ENCODE assay signal across 13 cellular contexts in genomic region chr18:77105680-77106079, GRCh38. TPM values are rescaled to one million over a fixed set of nuclear protein-coding genes. Genes with fewer than 3 reads are reported as not detected.
DNase-seq lines count a peak whose midpoint lies in the region; ATAC-seq and TF ChIP-seq lines count a peak whose summit lies in the region.
"Had no signal": no experiment of that assay in that cellular context is flagged by ENCODE, and none has a peak within 500 bp of the region (broad histone marks: within the 10 kb centered on the region; RNA-seq: fewer than 3 reads in every experiment).

No MANE protein-coding gene starts in this region.

- H4K8ac ChIP-seq in mesendoderm (ENCODE audit: low read depth, low read length): no peak overlapping the region

- H3K4me3 ChIP-seq in left ventricle myocardium inferior (no peak overlapping the region), sigmoid colon (no peak overlapping the region), mesendoderm (ENCODE audit: low read length) (no peak overlapping the region)
- H3K4me3 ChIP-seq: MG63, ovary, SK-N-MC had no signal

- H3K27ac Mint-ChIP-seq in activated T-helper 2 cell treated with anti-CD3 and anti-CD28 coated beads, Interferon-gamma antibody, Interleukin-2, Interleukin-4, amounts not matched to agents 10 μg/mL and 5 μg/mL and 100 μg/mL, durations not matched to agents 14 hours and 24 hours and 36 hours: peak overlapping the region; percentile 55
- H3K27ac Mint-ChIP-seq in mesothelial cell of epicardium: peak overlapping the region; percentile 1

- H3K4me2 ChIP-seq in mesendoderm (ENCODE audit: low read length): no peak overlapping the region

- peaks cover 91% of the 10 kb centered on the region for H3K4me1 Mint-ChIP-seq in activated T-helper 2 cell treated with anti-CD3 and anti-CD28 coated beads, Interferon-gamma antibody, Interleukin-2, Interleukin-4, amounts not matched to agents 10 μg/mL and 5 μg/mL and 100 μg/mL, durations not matched to agents 14 hours and 24 hours and 36 hours (ENCODE audit: low read depth)
- peaks cover 64% of the 10 kb centered on the region for H3K4me1 Mint-ChIP-seq in mesothelial cell of epicardium

- TF ChIP-seq CTCF in left ventricle myocardium inferior (IDR thresholded peaks at IDR 0.05; ENCODE audit: borderline replicate concordance) (no peak), mesothelial cell of epicardium (IDR thresholded peaks at IDR 0.05; ENCODE audit: unreplicated experiment) (no peak), sigmoid colon (IDR thresholded peaks at IDR 0.05) (no peak)

- no peak overlapping the region for H4K5ac ChIP-seq in mesendoderm (ENCODE audit: low read length)

- H3K9ac ChIP-seq in mesendoderm (ENCODE audit: low read length): no peak overlapping the region

- H3K4ac ChIP-seq in mesendoderm (ENCODE audit: low read depth, low read length): no peak overlapping the region

- no peaks in the 10 kb centered on the region for H3K27me3 ChIP-seq in left ventricle myocardium inferior (ENCODE audit: low read depth)
- H3K27me3 ChIP-seq in sigmoid colon: no peaks in the 10 kb centered on the region
- H3K27me3 ChIP-seq in mesendoderm (ENCODE audit: insufficient read depth, low read length, poor library complexity): no peaks in the 10 kb centered on the region
- H3K27me3 ChIP-seq: MG63, ovary had no signal

- no peaks in the 10 kb centered on the region for H3K79me2 ChIP-seq in mesendoderm (ENCODE audit: control insufficient read depth, insufficient read depth, low read length)

- no peaks in the 10 kb centered on the region for H3K27me3 Mint-ChIP-seq in activated T-helper 2 cell treated with anti-CD3 and anti-CD28 coated beads, Interferon-gamma antibody, Interleukin-2, Interleukin-4, amounts not matched to agents 10 μg/mL and 5 μg/mL and 100 μg/mL, durations not matched to agents 14 hours and 24 hours and 36 hours (ENCODE audit: low read depth)
- no peaks in the 10 kb centered on the region for H3K27me3 Mint-ChIP-seq in mesothelial cell of epicardium (ENCODE audit: low read depth)

- intact Hi-C loops in left ventricle myocardium inferior (cut with micrococcal nuclease): no loop called here
- intact Hi-C loops in Right ventricle myocardium superior (cut with DNase I): no loop called here
- intact Hi-C loops in activated T-helper 2 cell treated with anti-CD3 and anti-CD28 coated beads, Interferon-gamma antibody, Interleukin-2, Interleukin-4, amounts not matched to agents 10 μg/mL and 5 μg/mL and 100 μg/mL, durations not matched to agents 14 hours and 24 hours and 36 hours (cut with micrococcal nuclease): loop anchor here (10.0 kb wide), 2 partner anchors 251 to 451 kb away; no protein-coding TSS in a partner anchor
- intact Hi-C loops in sigmoid colon (cut with DNase I): loop anchor here (5.0 kb wide), 1 partner anchor 48 kb away; no protein-coding TSS in a partner anchor

- H2BK5ac ChIP-seq in mesendoderm (ENCODE audit: low read length): no peak overlapping the region

- H2AK5ac ChIP-seq in mesendoderm (ENCODE audit: low read length): no peak overlapping the region

- H3K36me3 ChIP-seq in left ventricle myocardium inferior: no peaks in the 10 kb centered on the region
- no peaks in the 10 kb centered on the region for H3K36me3 ChIP-seq in sigmoid colon
- H3K36me3 ChIP-seq in mesendoderm (ENCODE audit: control insufficient read depth, insufficient read depth, low read length): no peaks in the 10 kb centered on the region
- H3K36me3 ChIP-seq: MG63, ovary had no signal

- H3K4me3 Mint-ChIP-seq in activated T-helper 2 cell treated with anti-CD3 and anti-CD28 coated beads, Interferon-gamma antibody, Interleukin-2, Interleukin-4, amounts not matched to agents 10 μg/mL and 5 μg/mL and 100 μg/mL, durations not matched to agents 14 hours and 24 hours and 36 hours (ENCODE audit: low read depth): peak overlapping the region; percentile 48
- H3K4me3 Mint-ChIP-seq in mesothelial cell of epicardium: no peak overlapping the region

- H3K9me3 Mint-ChIP-seq in activated T-helper 2 cell treated with anti-CD3 and anti-CD28 coated beads, Interferon-gamma antibody, Interleukin-2, Interleukin-4, amounts not matched to agents 10 μg/mL and 5 μg/mL and 100 μg/mL, durations not matched to agents 14 hours and 24 hours and 36 hours: peaks cover 9% of the 10 kb centered on the region
- H3K9me3 Mint-ChIP-seq in mesothelial cell of epicardium: no peaks in the 10 kb centered on the region

- H3K23ac ChIP-seq in mesendoderm (ENCODE audit: low read length): no peak overlapping the region

- H3K56ac ChIP-seq in mesendoderm (ENCODE audit: low read length): no peak overlapping the region

- H3K4me1 ChIP-seq in left ventricle myocardium inferior: peaks cover 88% of the 10 kb centered on the region
- peaks cover 0 to 53% (median 46%) of the 10 kb centered on the region in 4 donors for H3K4me1 ChIP-seq in sigmoid colon
- H3K4me1 ChIP-seq in mesendoderm (ENCODE audit: control insufficient read depth, low read depth, low read length): no peaks in the 10 kb centered on the region

- TF ChIP-seq POLR2A in sigmoid colon (IDR thresholded peaks at IDR 0.05): no peak

- H3K79me1 ChIP-seq in mesendoderm (ENCODE audit: low read length): no peaks in the 10 kb centered on the region

- no peaks in the 10 kb centered on the region for H3K9me3 ChIP-seq in left ventricle myocardium inferior (replicated peaks)
- H3K9me3 ChIP-seq in sigmoid colon: no peaks in the 10 kb centered on the region
- H3K9me3 ChIP-seq: MG63, ovary had no signal

- no peak for TF ChIP-seq EP300 in sigmoid colon (IDR thresholded peaks at IDR 0.05)

- peak overlapping the region; percentile 86 for H3K27ac ChIP-seq in left ventricle myocardium inferior (replicated peaks)
- peak overlapping the region in 1 of 4 donors; percentile 74 for H3K27ac ChIP-seq in sigmoid colon
- no peak overlapping the region for H3K27ac ChIP-seq in mesendoderm (ENCODE audit: low read depth, low read length)
- H3K27ac ChIP-seq: SK-N-MC had no signal

- WGBS in sigmoid colon, 2 donors: 36 to 81% methylated on average over 3 of the region's 3 CpGs
- no CpG with 5 or more reads among the region's 3 CpGs for WGBS in mesendoderm (ENCODE audit: extremely low coverage, insufficient coverage, low lambda C conversion rate)

- no peak overlapping the region for H2BK15ac ChIP-seq in mesendoderm (replicated peaks; ENCODE audit: low read depth)

- H3K36me3 Mint-ChIP-seq in activated T-helper 2 cell treated with anti-CD3 and anti-CD28 coated beads, Interferon-gamma antibody, Interleukin-2, Interleukin-4, amounts not matched to agents 10 μg/mL and 5 μg/mL and 100 μg/mL, durations not matched to agents 14 hours and 24 hours and 36 hours (ENCODE audit: low read depth): peaks cover 76% of the 10 kb centered on the region
- H3K36me3 Mint-ChIP-seq in mesothelial cell of epicardium: peaks cover 3% of the 10 kb centered on the region

- DNase-seq in left ventricle myocardium inferior (no peak), Right ventricle myocardium superior (no peak), mesothelial cell of epicardium (ENCODE audit: low spot score in 2 of 2, unreplicated experiment in 2 of 2) (no peak), sigmoid colon (no peak), mesendoderm (no peak), SHP77 treated with DMSO at 0.1 percent for 48 hours (lab: John Stamatoyannopoulos, UW) (no peak)
- no peak for DNase-seq in activated T-helper 2 cell treated with anti-CD3 and anti-CD28 coated beads, Interferon-gamma antibody, Interleukin-2, Interleukin-4, amounts not matched to agents 10 μg/mL and 5 μg/mL and 100 μg/mL, durations not matched to agents 14 hours and 24 hours and 36 hours (ENCODE audit: low spot score)
- DNase-seq: dermis blood vessel endothelial cell, HCEC 1CT, MG63 had no signal

- no peak overlapping the region for H3K18ac ChIP-seq in mesendoderm (ENCODE audit: low read length)

- no peak overlapping the region for H2BK120ac ChIP-seq in mesendoderm (ENCODE audit: low read depth, low read length)

- ATAC-seq in Right ventricle myocardium superior (ENCODE audit: poor library complexity) (no peak), HG02973 (IDR thresholded peaks at IDR 0.05; ENCODE audit: unreplicated experiment) (no peak)

RNA-seq across cellular contexts. Expression of gene MBP, which starts 26.9 kb away (rescaled TPM):
- total RNA-seq in left ventricle myocardium inferior (35.0 TPM), Right ventricle myocardium superior (29.9 TPM), mesothelial cell of epicardium (19.1 to 20.8 TPM (median 20.6 TPM) in 3 replicates), sigmoid colon (10 to 100 TPM; 24.0 to 30.7 (median 27.4) TPM)
- total RNA-seq in activated T-helper 2 cell treated with anti-CD3 and anti-CD28 coated beads, Interferon-gamma antibody, Interleukin-2, Interleukin-4, amounts not matched to agents 10 μg/mL and 5 μg/mL and 100 μg/mL, durations not matched to agents 14 hours and 24 hours and 36 hours: 53.7 and 54.3 TPM in 2 replicates
- 10 to 100 TPM; 18.3 to 22.2 (median 20.6) TPM for polyA plus RNA-seq in sigmoid colon
- 5.9 TPM for polyA plus RNA-seq in mesendoderm (2013, experiment 1 of 2)
- polyA plus RNA-seq in mesendoderm (2013, experiment 2 of 2): 6.3 TPM

Comparison
In these comparisons a context has a peak if more than half of its experiments do, and no peak if none do; other contexts are left out.
1. intact Hi-C loops: an anchor here in activated T-helper 2 cell treated with anti-CD3 and anti-CD28 coated beads, Interferon-gamma antibody, Interleukin-2, Interleukin-4, amounts not matched to agents 10 μg/mL and 5 μg/mL and 100 μg/mL, durations not matched to agents 14 hours and 24 hours and 36 hours (10.0 kb wide) and sigmoid colon (5.0 kb wide); none called in left ventricle myocardium inferior and Right ventricle myocardium superior.